19 cellular contexts compared by ENCODE assay signal in the genomic region with DNA sequence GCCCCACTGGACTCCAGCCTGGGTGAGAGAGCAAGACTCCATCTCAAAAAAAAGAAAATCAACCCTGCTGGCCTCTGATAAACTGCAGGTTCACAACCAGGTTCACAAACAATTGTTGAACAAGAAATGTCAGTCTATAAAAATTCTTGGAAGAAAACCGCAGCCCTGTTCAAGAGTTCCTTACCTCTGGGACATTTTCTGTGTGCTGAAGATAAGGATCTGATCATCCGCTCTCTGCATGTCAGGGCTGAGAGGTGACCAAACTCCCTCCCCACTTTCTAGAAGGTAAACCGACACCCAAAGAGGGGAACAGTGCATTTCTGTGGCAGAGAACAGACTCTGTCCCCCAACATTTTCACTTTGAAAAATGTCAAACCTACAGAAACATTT. TPM values are rescaled to one million over a fixed set of nuclear protein-coding genes. Genes with fewer than 3 reads are reported as not detected.
DNase-seq lines count a peak whose midpoint lies in the region; ATAC-seq and TF ChIP-seq lines count a peak whose summit lies in the region.
"Had no signal": no experiment of that assay in that cellular context is flagged by ENCODE, and none has a peak within 500 bp of the region (broad histone marks: within the 10 kb centered on the region; RNA-seq: fewer than 3 reads in every experiment).

No MANE protein-coding gene starts in this region.

- no peak for TF ChIP-seq POLR2A in sigmoid colon (IDR thresholded peaks at IDR 0.05)
- no peak for TF ChIP-seq POLR2A in uterus (IDR thresholded peaks at IDR 0.05)

- intact Hi-C loops in heart right ventricle (cut with DNase I) (no loop called here), left ventricle myocardium superior (cut with micrococcal nuclease) (no loop called here), sigmoid colon (cut with DNase I) (no loop called here), uterus (cut with DNase I; ENCODE audit: low total_unique reads) (no loop called here)

- ATAC-seq in heart right ventricle (no peak), left ventricle myocardium superior (no peak), HG03520 (IDR thresholded peaks at IDR 0.05; ENCODE audit: unreplicated experiment) (no peak)
- ATAC-seq: effector memory CD8-positive, alpha-beta T cell had no signal

- TF ChIP-seq CTCF in heart right ventricle (IDR thresholded peaks at IDR 0.05) (no peak), coronary artery (IDR thresholded peaks at IDR 0.05) (no peak), sigmoid colon (IDR thresholded peaks at IDR 0.05) (no peak), uterus (IDR thresholded peaks at IDR 0.05) (no peak)

- peaks cover 0 to 17% (median 12%) of the 10 kb centered on the region in 7 donors for H3K27me3 ChIP-seq in heart right ventricle
- H3K27me3 ChIP-seq in sigmoid colon = peaks cover 4 to 29% (median 8%) of the 10 kb centered on the region in 3 donors
- H3K27me3 ChIP-seq in uterus = peaks cover 0 to 8% of the 10 kb centered on the region in 2 donors

- no peak for DNase-seq in heart right ventricle
- no peak for DNase-seq in left ventricle myocardium superior
- DNase-seq in coronary artery (ENCODE audit: low spot score) = no peak
- DNase-seq in sigmoid colon = no peak
- no peak for DNase-seq in uterus
- no peak for DNase-seq in NCI-H1694 treated with DMSO at 0.1 percent for 48 hours (lab: John Stamatoyannopoulos, UW)
- DNase-seq in NCI-H187 treated with DMSO at 0.1 percent for 48 hours (lab: John Stamatoyannopoulos, UW) = no peak
- DNase-seq: activated CD4-positive, alpha-beta T cell treated with anti-CD3 and anti-CD28 coated beads for 4 hours; activated CD8-positive, alpha-beta memory T cell treated with anti-CD3 and anti-CD28 coated beads, Interleukin-2, amount 50 U/mL, for 4 hours; activated gamma-delta T cell; effector memory CD8-positive, alpha-beta T cell; KG1; natural killer cell; NCI-H1048; NCI-H2107; stimulated activated naive CD4-positive, alpha-beta T cell treated with Interleukin-2 at 50 U/mL for 16 hours had no signal

- H3K9me3 ChIP-seq in heart right ventricle (no peaks in the 10 kb centered on the region), sigmoid colon (no peaks in the 10 kb centered on the region), uterus (no peaks in the 10 kb centered on the region)

- H3K36me3 ChIP-seq in heart right ventricle (no peaks in the 10 kb centered on the region), sigmoid colon (no peaks in the 10 kb centered on the region), uterus (no peaks in the 10 kb centered on the region)

- H3K27ac ChIP-seq in heart right ventricle (peak overlapping the region in 6 of 10 donors; percentile 6 to 80 (median 52)), coronary artery (peak overlapping the region; percentile 34 to 56), sigmoid colon (peak overlapping the region; percentile 57 to 70 (median 61)), uterus (peak overlapping the region; percentile 58 to 70)

- peaks cover 5 to 38% (median 17%) of the 10 kb centered on the region in 9 donors for H3K4me1 ChIP-seq in heart right ventricle
- peaks cover 0 to 27% (median 16%) of the 10 kb centered on the region in 4 donors for H3K4me1 ChIP-seq in sigmoid colon
- peaks cover 0 to 8% of the 10 kb centered on the region in 2 donors for H3K4me1 ChIP-seq in uterus

- H3K4me3 ChIP-seq in heart right ventricle (no peak overlapping the region), coronary artery (no peak overlapping the region), sigmoid colon (no peak overlapping the region), uterus (no peak overlapping the region)

- 98 to 99% methylated on average over 3 of the region's 3 CpGs for WGBS in heart right ventricle, 2 donors
- WGBS in sigmoid colon, 2 donors = 77 to 87% methylated on average over 3 of the region's 3 CpGs

- no peak for TF ChIP-seq EP300 in sigmoid colon (IDR thresholded peaks at IDR 0.05)

RNA-seq across cellular contexts. Expression of a gene that starts 4.2 kb away (rescaled TPM):
- not detected for total RNA-seq in heart right ventricle
- under 1 TPM in 1 of 2 donors, not detected in 1; 0.48 TPM for polyA plus RNA-seq in heart right ventricle
- 0.25 TPM for total RNA-seq in left ventricle myocardium superior
- total RNA-seq in sigmoid colon = not detected
- under 1 TPM in 1 of 3 donors, not detected in 2; 0.98 TPM for polyA plus RNA-seq in sigmoid colon
- not detected for total RNA-seq in uterus
- total RNA-seq: fibroblast of lung, lung microvascular endothelial cell had no signal
- polyA plus RNA-seq: fibroblast of lung had no signal

RNA-seq across cellular contexts. Expression of a gene that starts 29.2 kb away (rescaled TPM):
- total RNA-seq in heart right ventricle (10 to 100 TPM; 10.4 to 30.8 (median 16.3) TPM), left ventricle myocardium superior (20.7 TPM), sigmoid colon (100 to 1,000 TPM in 1 of 4 donors, 10 to 100 TPM in 3; 12.8 to 126 (median 38.8) TPM), uterus (10 to 100 TPM; 16.5 to 97.9 (median 46.7) TPM)
- polyA plus RNA-seq in heart right ventricle (10 to 100 TPM; 10.2 to 35.7 TPM), sigmoid colon (10 to 100 TPM in 2 of 3 donors, 1 to 10 TPM in 1; 7.2 to 43.5 (median 12.5) TPM)

RNA-seq across cellular contexts. Expression of a gene that starts 39.9 kb away (rescaled TPM):
- total RNA-seq in heart right ventricle (10 to 100 TPM; 12.2 to 48.3 (median 16.9) TPM), left ventricle myocardium superior (24.1 TPM), sigmoid colon (10 to 100 TPM; 25.7 to 56.5 (median 30.7) TPM), uterus (10 to 100 TPM in 3 of 4 donors, 1 to 10 TPM in 1; 9.4 to 31.8 (median 19.6) TPM)
- polyA plus RNA-seq in heart right ventricle (10 to 100 TPM in 1 of 2 donors, 1 to 10 TPM in 1; 9.1 to 16.2 TPM), sigmoid colon (10 to 100 TPM; 14.4 to 34.1 (median 26.4) TPM)
